In the genomic region with DNA sequence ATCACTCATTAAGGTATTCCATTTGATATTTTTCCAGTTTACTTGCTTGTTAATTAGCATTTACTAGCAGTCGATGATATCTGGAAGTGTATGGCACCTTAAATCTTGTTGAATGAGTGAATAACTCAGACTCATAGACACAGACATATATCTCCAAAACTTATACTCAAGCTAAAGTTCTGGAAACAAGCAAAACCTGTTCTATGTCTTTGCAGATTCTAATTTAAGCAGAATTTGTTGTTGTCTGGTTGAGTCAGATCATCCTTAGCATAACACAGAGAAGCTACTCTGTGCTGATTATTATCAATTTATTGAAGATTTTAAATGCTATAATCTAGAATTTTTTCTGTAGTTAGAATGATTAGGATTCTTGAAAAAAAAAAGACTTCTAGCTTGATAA, we compare ENCODE assay signal across 29 cellular contexts.
"Had no signal": no experiment of that assay in that cellular context is flagged by ENCODE, and none has a peak within 500 bp of the region (broad histone marks: within the 10 kb centered on the region; RNA-seq: fewer than 3 reads in every experiment).

No MANE protein-coding gene starts in this region.

- H3K27me3 ChIP-seq: neutrophil, right lobe of liver, sigmoid colon, stomach, thyroid gland, tibial nerve, upper lobe of left lung, vagina had no signal

- H3K9me3 ChIP-seq: neutrophil, psoas muscle, right lobe of liver, sigmoid colon, stomach, thoracic aorta, thyroid gland, tibial nerve, upper lobe of left lung, vagina had no signal

- H3K27ac Mint-ChIP-seq: naive thymus-derived CD4-positive, alpha-beta T cell; natural killer cell; nephron progenitor cell; progenitor cell of endocrine pancreas; stimulated activated effector memory CD8-positive, alpha-beta T cell treated with anti-CD3 and anti-CD28 coated beads, Interleukin-12 subunit alpha, Interleukin-12 subunit beta, amount 100 ng/mL, for 72 hours; stimulated activated naive B cell treated with anti-CD40 and anti-IgM and Interleukin-4, amounts not matched to agents 10 μg/mL and 1 μg/mL and 100 μg/mL, for 72 hours; stimulated activated naive CD8-positive, alpha-beta T cell treated with anti-CD3 and anti-CD28 coated beads, Interleukin-15, Interleukin-2, amounts not matched to agents 100 ng/mL and 50 ng/mL, for 24 hours had no signal

- FAIRE-seq: small intestine, urothelium cell line had no signal

- H3K9me3 Mint-ChIP-seq: naive thymus-derived CD4-positive, alpha-beta T cell; natural killer cell; nephron progenitor cell; neural crest cell; stimulated activated effector memory CD8-positive, alpha-beta T cell treated with anti-CD3 and anti-CD28 coated beads, Interleukin-12 subunit alpha, Interleukin-12 subunit beta, amount 100 ng/mL, for 72 hours; stimulated activated naive B cell treated with anti-CD40 and anti-IgM and Interleukin-4, amounts not matched to agents 10 μg/mL and 1 μg/mL and 100 μg/mL, for 72 hours; stimulated activated naive CD8-positive, alpha-beta T cell treated with anti-CD3 and anti-CD28 coated beads, Interleukin-15, Interleukin-2, amounts not matched to agents 100 ng/mL and 50 ng/mL, for 24 hours had no signal

- H2AFZ ChIP-seq: parathyroid adenoma had no signal

- H3K36me3 ChIP-seq: neutrophil, right lobe of liver, sigmoid colon, stomach, thoracic aorta, thyroid gland, tibial nerve, upper lobe of left lung, vagina had no signal

- H3K79me2 ChIP-seq: parathyroid adenoma had no signal

- H3K4me1 Mint-ChIP-seq: natural killer cell; neural crest cell; stimulated activated naive B cell treated with anti-CD40 and anti-IgM and Interleukin-4, amounts not matched to agents 10 μg/mL and 1 μg/mL and 100 μg/mL, for 72 hours had no signal

- H3K27me3 Mint-ChIP-seq: progenitor cell of endocrine pancreas; stimulated activated naive B cell treated with anti-CD40 and anti-IgM and Interleukin-4, amounts not matched to agents 10 μg/mL and 1 μg/mL and 100 μg/mL, for 72 hours; stimulated activated naive CD8-positive, alpha-beta T cell treated with anti-CD3 and anti-CD28 coated beads, Interleukin-15, Interleukin-2, amounts not matched to agents 100 ng/mL and 50 ng/mL, for 24 hours had no signal

- H3K9ac ChIP-seq: parathyroid adenoma had no signal

- H3K4me3 Mint-ChIP-seq: naive thymus-derived CD4-positive, alpha-beta T cell; natural killer cell; nephron progenitor cell; neural crest cell; stimulated activated effector memory CD8-positive, alpha-beta T cell treated with anti-CD3 and anti-CD28 coated beads, Interleukin-12 subunit alpha, Interleukin-12 subunit beta, amount 100 ng/mL, for 72 hours; stimulated activated naive B cell treated with anti-CD40 and anti-IgM and Interleukin-4, amounts not matched to agents 10 μg/mL and 1 μg/mL and 100 μg/mL, for 72 hours; stimulated activated naive CD8-positive, alpha-beta T cell treated with anti-CD3 and anti-CD28 coated beads, Interleukin-15, Interleukin-2, amounts not matched to agents 100 ng/mL and 50 ng/mL, for 24 hours had no signal

- ATAC-seq: natural killer cell; psoas muscle; right cardiac atrium; stimulated activated effector memory CD8-positive, alpha-beta T cell treated with anti-CD3 and anti-CD28 coated beads, Interleukin-12 subunit alpha, Interleukin-12 subunit beta, amount 100 ng/mL, for 72 hours; stimulated activated naive B cell treated with anti-CD40 and anti-IgM and Interleukin-4, amounts not matched to agents 10 μg/mL and 1 μg/mL and 100 μg/mL, for 72 hours had no signal

- H3K36me3 Mint-ChIP-seq: naive thymus-derived CD4-positive, alpha-beta T cell; natural killer cell; stimulated activated effector memory CD8-positive, alpha-beta T cell treated with anti-CD3 and anti-CD28 coated beads, Interleukin-12 subunit alpha, Interleukin-12 subunit beta, amount 100 ng/mL, for 72 hours; stimulated activated naive B cell treated with anti-CD40 and anti-IgM and Interleukin-4, amounts not matched to agents 10 μg/mL and 1 μg/mL and 100 μg/mL, for 72 hours had no signal

- H3K4me1 ChIP-seq: parathyroid adenoma, psoas muscle, right lobe of liver, sigmoid colon, stomach, vagina had no signal

- H3K27ac ChIP-seq: neutrophil, parathyroid adenoma, psoas muscle, right lobe of liver, sigmoid colon, stomach, thoracic aorta, tibial nerve, upper lobe of left lung, vagina had no signal

- DNase-seq: natural killer cell; nephron progenitor cell; nucleus accumbens; posterior cingulate gyrus; psoas muscle; right cardiac atrium; right lobe of liver; sigmoid colon; small intestine; stimulated activated CD4-positive, alpha-beta T cell treated with anti-CD3 and anti-CD28 coated beads, Interleukin-15, amount 100 ng/mL, for 24 hours; stimulated activated CD4-positive, alpha-beta T cell treated with anti-CD3 and anti-CD28 coated beads, Interleukin-2, amount 100 ng/mL, for 24 hours; stimulated activated CD4-positive, alpha-beta T cell treated with anti-CD3 and anti-CD28 coated beads, Interleukin-2, amount 100 ng/mL, for 48 hours; stimulated activated CD4-positive, alpha-beta T cell treated with anti-CD3 and anti-CD28 coated beads, Interleukin-4, amount 100 ng/mL, for 24 hours; stimulated activated naive B cell treated with anti-CD40 and anti-IgM and Interleukin-4, amounts not matched to agents 10 μg/mL and 1 μg/mL and 100 μg/mL, for 72 hours; stimulated activated naive CD4-positive, alpha-beta T cell treated with Interleukin-2 at 50 U/mL for 16 hours; stomach; thyroid gland; upper lobe of left lung had no signal

- H3K4me3 ChIP-seq: psoas muscle, right lobe of liver, sigmoid colon, stomach, thoracic aorta, thyroid gland, tibial nerve, upper lobe of left lung, vagina had no signal
